Comparison of ENCODE assay signal across 11 cellular contexts in genomic region chr5:95955996-95956899, GRCh38. TPM values are rescaled to one million over a fixed set of nuclear protein-coding genes. Genes with fewer than 3 reads are reported as not detected.
A peak's percentile ranks its signal among the peaks of the same experiment; 100 is the strongest.
DNase-seq lines count a peak whose midpoint lies in the region; ATAC-seq and TF ChIP-seq lines count a peak whose summit lies in the region.
"Had no signal": no experiment of that assay in that cellular context is flagged by ENCODE, and none has a peak within 500 bp of the region (broad histone marks: within the 10 kb centered on the region; RNA-seq: fewer than 3 reads in every experiment).

No MANE protein-coding gene starts in this region.

- intact Hi-C loops in Right ventricle myocardium superior (cut with DNase I): loop anchor here (10.0 kb wide), 1 partner anchor 51 kb away; no protein-coding TSS in a partner anchor
- intact Hi-C loops in ascending aorta (cut with DNase I): loop anchor here (5.0 kb wide), 1 partner anchor 44 kb away; no protein-coding TSS in a partner anchor
- intact Hi-C loops in left lung (cut with DNase I): no loop called here

- no peaks in the 10 kb centered on the region for H3K9me3 ChIP-seq in cardiac muscle cell (ENCODE audit: low read depth)
- H3K9me3 ChIP-seq in ascending aorta: no peaks in the 10 kb centered on the region
- H3K9me3 ChIP-seq in thoracic aorta: no peaks in the 10 kb centered on the region
- H3K9me3 ChIP-seq in left lung: no peaks in the 10 kb centered on the region

- H3K36me3 ChIP-seq in cardiac muscle cell: no peaks in the 10 kb centered on the region
- H3K36me3 ChIP-seq in ascending aorta: no peaks in the 10 kb centered on the region
- no peaks in the 10 kb centered on the region for H3K36me3 ChIP-seq in thoracic aorta
- no peaks in the 10 kb centered on the region for H3K36me3 ChIP-seq in left lung

- H3K27ac ChIP-seq in cardiac muscle cell: peak overlapping the region; percentile 46
- peak overlapping the region in 1 of 2 donors; percentile 4 for H3K27ac ChIP-seq in ascending aorta
- peak overlapping the region in 1 of 2 donors; percentile 18 for H3K27ac ChIP-seq in thoracic aorta
- H3K27ac ChIP-seq in left lung: peak overlapping the region in 1 of 2 donors; percentile 37

- ATAC-seq in Right ventricle myocardium superior (ENCODE audit: poor library complexity): no peak
- ATAC-seq in thoracic aorta (ENCODE audit: insufficient number of reproducible peaks, low FRiP score, low read depth): no peak
- no peak for ATAC-seq in left lung
- ATAC-seq: activated T-cell treated with anti-CD3 and anti-CD28 coated beads, Interleukin-2, amount 50 U/mL, for 4 hours had no signal

- H3K4me3 ChIP-seq in cardiac muscle cell (no peak overlapping the region), ascending aorta (peak overlapping the region; percentile 24 to 92), foreskin fibroblast (ENCODE audit: low read depth in 1 of 2, low read length in 2 of 2) (peak overlapping the region; percentile 3 to 37), thoracic aorta (peak overlapping the region; percentile 97), left lung (peak overlapping the region in 1 of 2 donors; percentile 9)
- H3K4me3 ChIP-seq: skin epidermis had no signal

- H3K4me1 ChIP-seq in cardiac muscle cell (ENCODE audit: low read depth): peaks cover 46% of the 10 kb centered on the region
- peaks cover 0 to 27% of the 10 kb centered on the region in 2 donors for H3K4me1 ChIP-seq in ascending aorta
- H3K4me1 ChIP-seq in thoracic aorta (ENCODE audit: control insufficient read depth in 1 of 2, low read depth in 2 of 2): peaks cover 38 to 57% of the 10 kb centered on the region in 2 donors
- H3K4me1 ChIP-seq in left lung: peaks cover 23 to 54% of the 10 kb centered on the region in 2 donors

- no peak for TF ChIP-seq CTCF in cardiac muscle cell (IDR thresholded peaks at IDR 0.05; ENCODE audit: low read depth, low read length)
- no peak for TF ChIP-seq CTCF in ascending aorta (IDR thresholded peaks at IDR 0.05)
- no peak for TF ChIP-seq CTCF in foreskin fibroblast (IDR thresholded peaks at IDR 0.05; ENCODE audit: low read depth, low read length)
- TF ChIP-seq CTCF in thoracic aorta (IDR thresholded peaks at IDR 0.05): no peak
- TF ChIP-seq CTCF in left lung (IDR thresholded peaks at IDR 0.05): no peak

- DNase-seq in cardiac muscle cell (ENCODE audit: low read depth in 1 of 2, low spot score in 1 of 2): peak; percentile 18 to 89
- no peak for DNase-seq in Right ventricle myocardium superior
- DNase-seq in ascending aorta (ENCODE audit: low spot score in 2 of 2): no peak
- DNase-seq in foreskin fibroblast: peak in 1 of 2 donors; percentile 60
- no peak for DNase-seq in thoracic aorta (ENCODE audit: low spot score)
- DNase-seq in left lung: no peak
- no peak for DNase-seq in globus pallidus (ENCODE audit: low spot score)
- no peak for DNase-seq in stimulated activated naive CD4-positive, alpha-beta T cell (lab: John Stamatoyannopoulos, UW)
- DNase-seq: activated T-cell treated with anti-CD3 and anti-CD28 coated beads, Interleukin-2, amount 50 U/mL, for 4 hours; NCI-H524 had no signal

- H3K27me3 ChIP-seq in cardiac muscle cell: no peaks in the 10 kb centered on the region
- no peaks in the 10 kb centered on the region for H3K27me3 ChIP-seq in ascending aorta
- no peaks in the 10 kb centered on the region for H3K27me3 ChIP-seq in thoracic aorta (replicated peaks; ENCODE audit: insufficient read depth)
- no peaks in the 10 kb centered on the region for H3K27me3 ChIP-seq in left lung

RNA-seq across cellular contexts. Expression of gene ELL2, which starts 5.4 kb away (rescaled TPM):
- total RNA-seq in cardiac muscle cell: 22.1 and 41.8 TPM in 2 replicates
- 18.7 and 36.7 TPM in 2 replicates for polyA plus RNA-seq in cardiac muscle cell
- total RNA-seq in Right ventricle myocardium superior: 30.8 TPM
- total RNA-seq in ascending aorta: 26.0 TPM
- 100 to 1,000 TPM in 1 of 2 donors, 10 to 100 TPM in 1; 83.9 to 248 TPM for total RNA-seq in thoracic aorta
- 10 to 100 TPM; 46.9 to 62.7 TPM for total RNA-seq in left lung

Comparison
In these comparisons a context has a peak if more than half of its experiments do, and no peak if none do; other contexts are left out.
1. DNase-seq: peak in cardiac muscle cell (2 of 2); none in Right ventricle myocardium superior (single experiment), ascending aorta (0 of 2), thoracic aorta (single experiment), left lung (0 of 2), globus pallidus (single experiment) and stimulated activated naive CD4-positive, alpha-beta T cell (0 of 6).
2. intact Hi-C loops: an anchor here in Right ventricle myocardium superior (10.0 kb wide) and ascending aorta (5.0 kb wide); none called in left lung.